2 cellular contexts compared by ENCODE assay signal in the genomic region with DNA sequence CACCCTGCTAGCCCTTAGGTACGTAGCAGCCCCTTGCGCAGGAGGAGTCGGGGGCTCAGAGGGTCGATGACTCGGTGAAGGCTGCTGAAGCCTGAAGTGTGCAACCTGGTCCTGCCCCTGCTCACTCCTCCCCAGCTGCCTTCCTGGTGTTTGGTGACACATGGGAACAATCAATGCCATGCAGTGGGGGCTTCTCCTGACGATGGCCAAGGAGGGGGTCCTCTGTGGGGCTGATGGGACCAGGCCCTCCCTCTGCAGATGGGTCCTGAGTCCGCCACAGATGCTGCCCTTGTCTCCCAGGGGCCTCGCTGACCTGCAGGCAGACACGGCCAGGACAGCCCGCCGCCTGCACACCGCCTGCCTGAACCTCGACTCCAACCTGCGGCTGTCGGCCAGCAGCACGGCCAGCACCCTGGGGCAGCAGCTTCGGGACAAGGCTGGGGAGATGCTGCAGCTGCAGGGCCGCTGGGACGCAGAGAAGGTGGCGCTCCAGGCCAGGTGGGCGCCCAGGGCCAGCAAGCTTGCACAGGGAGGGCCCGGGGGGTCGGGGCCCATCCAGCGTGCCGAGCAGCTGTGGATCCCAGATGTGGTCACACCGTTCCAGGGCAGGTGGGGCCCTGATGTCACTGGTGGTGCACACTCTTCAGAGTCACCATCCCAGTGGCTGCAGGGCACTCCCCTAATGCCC.
TF ChIP-seq lines count a peak whose summit lies in the region.

No MANE protein-coding gene starts in this region.

TF ChIP-seq in SK-N-SH, 30 proteins besides CTCF, POLR2A, EP300 and RAD21 (continued from another document):
- TF ChIP-seq RCOR1 (IDR thresholded peaks at IDR 0.05; ENCODE audit: low read length) (no peak), MXI1 (IDR thresholded peaks at IDR 0.05; ENCODE audit: low read depth, low read length) (no peak), SIN3A (IDR thresholded peaks at IDR 0.05; ENCODE audit: borderline replicate concordance, low read depth, low read length) (no peak), TCF12 (IDR thresholded peaks at IDR 0.05) (no peak), TAF1 (IDR thresholded peaks at IDR 0.05; ENCODE audit: borderline replicate concordance, low read depth, low read length) (no peak), ELF1 (IDR thresholded peaks at IDR 0.05) (no peak), JUND (IDR thresholded peaks at IDR 0.05) (no peak), ZBTB33 (IDR thresholded peaks at IDR 0.05; ENCODE audit: borderline replicate concordance, low read depth) (no peak)

TF ChIP-seq in SK-N-SH treated with all-trans-retinoic acid at 6 μM for 48 hours, 23 proteins besides CTCF, POLR2A, EP300 and RAD21 (continued from another document):
- TF ChIP-seq CREB5 (CRISPR knock-in tag; IDR thresholded peaks at IDR 0.05; ENCODE audit: low read depth) (no peak), ZNF70 (CRISPR knock-in tag; IDR thresholded peaks at IDR 0.05) (no peak), TCF4 (CRISPR knock-in tag; IDR thresholded peaks at IDR 0.05; ENCODE audit: borderline replicate concordance) (no peak)
- TF ChIP-seq, protein P1, sequence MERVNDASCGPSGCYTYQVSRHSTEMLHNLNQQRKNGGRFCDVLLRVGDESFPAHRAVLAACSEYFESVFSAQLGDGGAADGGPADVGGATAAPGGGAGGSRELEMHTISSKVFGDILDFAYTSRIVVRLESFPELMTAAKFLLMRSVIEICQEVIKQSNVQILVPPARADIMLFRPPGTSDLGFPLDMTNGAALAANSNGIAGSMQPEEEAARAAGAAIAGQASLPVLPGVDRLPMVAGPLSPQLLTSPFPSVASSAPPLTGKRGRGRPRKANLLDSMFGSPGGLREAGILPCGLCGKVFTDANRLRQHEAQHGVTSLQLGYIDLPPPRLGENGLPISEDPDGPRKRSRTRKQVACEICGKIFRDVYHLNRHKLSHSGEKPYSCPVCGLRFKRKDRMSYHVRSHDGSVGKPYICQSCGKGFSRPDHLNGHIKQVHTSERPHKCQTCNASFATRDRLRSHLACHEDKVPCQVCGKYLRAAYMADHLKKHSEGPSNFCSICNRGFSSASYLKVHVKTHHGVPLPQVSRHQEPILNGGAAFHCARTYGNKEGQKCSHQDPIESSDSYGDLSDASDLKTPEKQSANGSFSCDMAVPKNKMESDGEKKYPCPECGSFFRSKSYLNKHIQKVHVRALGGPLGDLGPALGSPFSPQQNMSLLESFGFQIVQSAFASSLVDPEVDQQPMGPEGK (CRISPR knock-in tag; IDR thresholded peaks at IDR 0.05; ENCODE audit: borderline replicate concordance), result no peak
